In genomic region chr9:95049761-95050160, GRCh38 we compare ENCODE assay signal across 10 cellular contexts.
DNase-seq lines count a peak whose midpoint lies in the region; ATAC-seq and TF ChIP-seq lines count a peak whose summit lies in the region.
"Had no signal": no experiment of that assay in that cellular context is flagged by ENCODE, and none has a peak within 500 bp of the region (broad histone marks: within the 10 kb centered on the region; RNA-seq: fewer than 3 reads in every experiment).

No MANE protein-coding gene starts in this region.

- H3K36me3 Mint-ChIP-seq in progenitor cell of endocrine pancreas (ENCODE audit: insufficient read depth) = peaks cover 2% of the 10 kb centered on the region

- H3K27me3 Mint-ChIP-seq in progenitor cell of endocrine pancreas = peaks cover 8% of the 10 kb centered on the region

- H3K27me3 ChIP-seq in BE2C = no peaks in the 10 kb centered on the region

- DNase-seq in BE2C (no peak), RWPE1 (ENCODE audit: low spot score) (peak; percentile 50), fibroblast of the aortic adventitia (ENCODE audit: low read depth) (peak; percentile 61), progenitor cell of endocrine pancreas (ENCODE audit: low spot score, unreplicated experiment) (no peak), NAMALWA (ENCODE audit: low spot score) (no peak), SW 1271 (lab: John Stamatoyannopoulos, UW) (no peak), SIG-M5 (lab: John Stamatoyannopoulos, UW) (no peak)
- DNase-seq: activated CD4-positive, alpha-beta T cell treated with anti-CD3 and anti-CD28 coated beads, Interleukin-2, amount 10 ng/mL, durations not matched to agents 7 days and 5 days; anterior cingulate cortex had no signal

- peaks cover 31% of the 10 kb centered on the region for H3K36me3 ChIP-seq in BE2C

- H3K4me1 ChIP-seq in BE2C = peaks cover 30% of the 10 kb centered on the region

- peak overlapping the region; percentile 71 for H3K4me3 ChIP-seq in BE2C (ENCODE audit: low read depth, low read length)
- peak overlapping the region; percentile 63 for H3K4me3 ChIP-seq in fibroblast of the aortic adventitia (ENCODE audit: low read depth, low read length)

- H3K9me3 Mint-ChIP-seq in progenitor cell of endocrine pancreas (ENCODE audit: low read depth) = no peaks in the 10 kb centered on the region
- H3K9me3 Mint-ChIP-seq: activated CD4-positive, alpha-beta T cell treated with anti-CD3 and anti-CD28 coated beads, Interleukin-2, amount 10 ng/mL, durations not matched to agents 7 days and 5 days had no signal

- H3K27ac Mint-ChIP-seq in progenitor cell of endocrine pancreas = peak overlapping the region; percentile 41
- H3K27ac Mint-ChIP-seq: activated CD4-positive, alpha-beta T cell treated with anti-CD3 and anti-CD28 coated beads, Interleukin-2, amount 10 ng/mL, durations not matched to agents 7 days and 5 days had no signal

- no peak overlapping the region for H3K27ac ChIP-seq in RWPE1

- no peak for ATAC-seq in HG02678 (IDR thresholded peaks at IDR 0.05; ENCODE audit: unreplicated experiment)

- TF ChIP-seq CTCF in BE2C (IDR thresholded peaks at IDR 0.05; ENCODE audit: low read depth, low read length) (no peak), RWPE1 (conservative IDR thresholded peaks at IDR 0.05; ENCODE audit: low read depth) (no peak), fibroblast of the aortic adventitia (IDR thresholded peaks at IDR 0.05; ENCODE audit: insufficient read depth, low read length) (no peak), progenitor cell of endocrine pancreas (IDR thresholded peaks at IDR 0.05; ENCODE audit: unreplicated experiment) (no peak)

- CTCF ChIA-PET in RWPE1 (lab: Yijun Ruan, JAX) = interaction anchor here (2.1 kb wide), 1 partner anchor 368 kb away, joined by 6 read pairs; no protein-coding TSS in a partner anchor

- H3K4me1 Mint-ChIP-seq in progenitor cell of endocrine pancreas (ENCODE audit: low read depth) = peaks cover 36% of the 10 kb centered on the region

- POLR2A ChIA-PET in RWPE1 (lab: Yijun Ruan, JAX; ENCODE audit: low non-redundant PET) = no interaction called here

- H3K9me3 ChIP-seq in BE2C = no peaks in the 10 kb centered on the region

- H3K4me3 Mint-ChIP-seq in progenitor cell of endocrine pancreas (ENCODE audit: low read depth) = peak overlapping the region; percentile 56

Comparison
In these comparisons a context has a peak if more than half of its experiments do, and no peak if none do; other contexts are left out.
1. DNase-seq: peak in RWPE1 (single experiment) and fibroblast of the aortic adventitia (single experiment); none in BE2C (single experiment), progenitor cell of endocrine pancreas (single experiment), NAMALWA (single experiment), SW 1271 (0 of 2) and SIG-M5 (single experiment).